25 cellular contexts compared by ENCODE assay signal in genomic region chr7:139370943-139371313, GRCh38. TPM values are rescaled to one million over a fixed set of nuclear protein-coding genes. Genes with fewer than 3 reads are reported as not detected.
DNase-seq lines count a peak whose midpoint lies in the region; ATAC-seq, FAIRE-seq and TF ChIP-seq lines count a peak whose summit lies in the region.
"Had no signal": no experiment of that assay in that cellular context is flagged by ENCODE, and none has a peak within 500 bp of the region (broad histone marks: within the 10 kb centered on the region; RNA-seq: fewer than 3 reads in every experiment).

No MANE protein-coding gene starts in this region.

- no peak overlapping the region for H2AFZ ChIP-seq in H9 (ENCODE audit: low read length)
- H2AFZ ChIP-seq in GM12878 (ENCODE audit: control insufficient read depth, low read depth, low read length): no peak overlapping the region
- H2AFZ ChIP-seq: GM23248 had no signal

- no peaks in the 10 kb centered on the region for H3K9me3 ChIP-seq in CD4-positive, alpha-beta T cell (ENCODE audit: control insufficient read depth, low read length)
- no peaks in the 10 kb centered on the region for H3K9me3 ChIP-seq in H9 (ENCODE audit: control insufficient read depth, low read depth, low read length)
- H3K9me3 ChIP-seq in GM12878 (replicated peaks; ENCODE audit: control insufficient read depth, insufficient read depth, low read length): no peaks in the 10 kb centered on the region
- H3K9me3 ChIP-seq: upper lobe of right lung had no signal

- H3K9me3 Mint-ChIP-seq in CD4-positive, alpha-beta T cell: no peaks in the 10 kb centered on the region
- H3K9me3 Mint-ChIP-seq in H9 (no peaks in the 10 kb centered on the region), memory B cell (no peaks in the 10 kb centered on the region)
- H3K9me3 Mint-ChIP-seq: CD4-positive, alpha-beta memory T cell; nephron had no signal

- no peak overlapping the region for H3K56ac ChIP-seq in H9 (ENCODE audit: insufficient read length, low read depth, low read length)

- peak overlapping the region; percentile 23 for H3K4me3 Mint-ChIP-seq in CD4-positive, alpha-beta T cell
- no peak overlapping the region for H3K4me3 Mint-ChIP-seq in H9
- no peak overlapping the region for H3K4me3 Mint-ChIP-seq in memory B cell
- H3K4me3 Mint-ChIP-seq: nephron had no signal

- no TSS peak for BruUV-seq in GM12878 (replicated peaks; lab: Mats Ljungman, UMichigan)

- H3K79me1 ChIP-seq in H9 (ENCODE audit: insufficient read depth, low read depth, low read length, poor library complexity, severe bottlenecking): no peaks in the 10 kb centered on the region

- peaks cover 0 to 16% of the 10 kb centered on the region in 2 experiments; a peak in 2 of 4 replicates for H3K36me3 ChIP-seq in GM12878 (ENCODE audit: control insufficient read depth in 2 of 2, insufficient read depth in 2 of 2, low read length in 1 of 2)

- H2BK12ac ChIP-seq in H9 (ENCODE audit: insufficient read length, low read depth, low read length): no peak overlapping the region

- in situ Hi-C loops in GM12878 (cut with MboI): loop anchor here (25.0 kb wide), 1 partner anchor 1541 kb away; the partner anchor contains the start of gene BRAF

- H3K4me2 ChIP-seq in H9 (ENCODE audit: insufficient read depth, insufficient read length, low read length): no peak overlapping the region
- H3K4me2 ChIP-seq in GM12878 (ENCODE audit: control insufficient read depth, insufficient read depth): no peak overlapping the region

- H3K14ac ChIP-seq in H9 (ENCODE audit: insufficient read depth, low read length): no peak overlapping the region

- CTCF ChIA-PET in CD4-positive, alpha-beta T cell (lab: Charles Lee): no interaction called here
- CTCF ChIA-PET in GM12878 (lab: Yijun Ruan, JAX): interaction anchor here (1.6 kb wide), 1 partner anchor 64 kb away, joined by 3 read pairs; no protein-coding TSS in a partner anchor

- no peak for DNase-seq in CD4-positive, alpha-beta T cell
- DNase-seq in H9 (no peak), GM12878 (ENCODE audit: low read depth, low spot score) (no peak), memory B cell (ENCODE audit: low spot score in 2 of 2) (no peak), LoVo (ENCODE audit: low spot score) (no peak), NCI-H1694 treated with DMSO at 0.1 percent for 48 hours (lab: John Stamatoyannopoulos, UW) (no peak)
- DNase-seq in stimulated activated CD4-positive, alpha-beta T cell treated with anti-CD3 and anti-CD28 coated beads, Interleukin-2, amount 100 ng/mL, for 48 hours: no peak
- DNase-seq: activated CD4-positive, alpha-beta T cell treated with anti-CD3 and anti-CD28 coated beads, Interleukin-2, amount 50 U/mL, for 1 hour; activated naive CD4-positive, alpha-beta T cell; CD4-positive, alpha-beta memory T cell; cerebellar nuclear complex; DMS79; effector memory CD4-positive, alpha-beta T cell; GM23248; left colon; NCI-H1105; NCI-H510A; stimulated activated naive CD4-positive, alpha-beta T cell treated with Interleukin-2 at 50 U/mL for 16 hours; SW 1271; upper lobe of right lung had no signal

- H3K4ac ChIP-seq in H9 (ENCODE audit: low read depth, low read length): no peak overlapping the region

- no peak overlapping the region for H3K4me3 ChIP-seq in GM12878
- H3K4me3 ChIP-seq: GM23248, upper lobe of right lung had no signal

- TF ChIP-seq CTCF in CD4-positive, alpha-beta T cell (IDR thresholded peaks at IDR 0.05): no peak
- TF ChIP-seq CTCF in H9 (conservative IDR thresholded peaks at IDR 0.05) (no peak), GM12878 (IDR thresholded peaks at IDR 0.05 in 2 of 3, conservative IDR thresholded peaks at IDR 0.05 in 1 of 3; ENCODE audit: control insufficient read depth in 2 of 3, extremely low read depth in 1 of 3, insufficient read depth in 1 of 3, low read depth in 3 of 3, low read length in 3 of 3) (no peak)

- RAD21 ChIA-PET in GM12878 (lab: Charles Lee; ENCODE audit: unreplicated experiment): interaction anchor here (1.0 kb wide), 1 partner anchor 1441 kb away, joined by 3 read pairs; no protein-coding TSS in a partner anchor

- no peak overlapping the region for H2AK5ac ChIP-seq in H9 (ENCODE audit: insufficient read length, low read length)

- FAIRE-seq in GM12878 (lab: Jason Lieb, UNC): no peak
- FAIRE-seq: astrocyte, GM12892, GM19239 had no signal

- peak overlapping the region; percentile 56 for H3K27ac Mint-ChIP-seq in CD4-positive, alpha-beta T cell
- H3K27ac Mint-ChIP-seq in H9 (peak overlapping the region in 2 of 3 experiments; percentile 66 to 89; a peak in 3 of 7 replicates), memory B cell (peak overlapping the region; percentile 28)

- H3K4me1 Mint-ChIP-seq in CD4-positive, alpha-beta T cell (ENCODE audit: low read depth): peaks cover 89% of the 10 kb centered on the region
- peaks cover 36% of the 10 kb centered on the region in 2 experiments for H3K4me1 Mint-ChIP-seq in H9
- H3K4me1 Mint-ChIP-seq in memory B cell: peaks cover 33% of the 10 kb centered on the region

- no peak overlapping the region for H4K91ac ChIP-seq in H9 (ENCODE audit: insufficient read length, low read depth, low read length)

- H3K4me1 ChIP-seq in H9 (ENCODE audit: insufficient read depth, low read length) (peaks cover 5% of the 10 kb centered on the region), GM12878 (ENCODE audit: control insufficient read depth, insufficient read depth, low read length) (no peaks in the 10 kb centered on the region; the same call in 1 of the 2 replicates)

- H2BK5ac ChIP-seq in H9 (ENCODE audit: insufficient read length, low read length): no peak overlapping the region

- no peak overlapping the region for H2BK120ac ChIP-seq in H9 (ENCODE audit: low read depth, low read length, poor library complexity, severe bottlenecking)

- no peak overlapping the region for H2BK15ac ChIP-seq in H9 (ENCODE audit: low read depth, low read length)

- no peak overlapping the region for H3T11ph ChIP-seq in H9 (ENCODE audit: low read length)

- no peak overlapping the region for H3K27ac ChIP-seq in CD4-positive, alpha-beta T cell (ENCODE audit: low read depth, low read length)
- H3K27ac ChIP-seq in H9 (ENCODE audit: insufficient read length, low read depth, low read length) (no peak overlapping the region), GM12878 (ENCODE audit: control insufficient read depth, insufficient read depth) (no peak overlapping the region)
- H3K27ac ChIP-seq: GM23248, upper lobe of right lung had no signal

- no peak for TF ChIP-seq POLR2A in GM12878 (IDR thresholded peaks at IDR 0.05; ENCODE audit: low read depth, low read length)

- H3K23ac ChIP-seq in H9 (ENCODE audit: insufficient read length, low read depth, low read length): no peak overlapping the region

- TF ChIP-seq EP300 in GM12878 (IDR thresholded peaks at IDR 0.05; ENCODE audit: borderline replicate concordance in 1 of 2, control insufficient read depth in 1 of 2, low read depth in 2 of 2, low read length in 2 of 2): no peak

- no peak overlapping the region for H3K9ac ChIP-seq in H9 (ENCODE audit: extremely low read depth, insufficient read length, low read length)
- no peak overlapping the region for H3K9ac ChIP-seq in GM12878 (ENCODE audit: control insufficient read depth, insufficient read depth, low read length)
- H3K9ac ChIP-seq: GM23248 had no signal

- SMC1A ChIA-PET in GM12878 (lab: Charles Lee; ENCODE audit: uncharacterized antibody, unreplicated experiment): interaction anchor here (2.2 kb wide), 1 partner anchor 11 kb away, joined by 7 read pairs; the partner anchor contains the start of gene LUC7L2

- H2BK20ac ChIP-seq in H9 (ENCODE audit: low read depth, low read length, poor library complexity, severe bottlenecking): no peak overlapping the region

- H4K20me1 ChIP-seq in H9 (ENCODE audit: control insufficient read depth, insufficient read depth, insufficient read length) (no peaks in the 10 kb centered on the region), GM12878 (ENCODE audit: control insufficient read depth, insufficient read depth) (peaks cover 4% of the 10 kb centered on the region; the same call in 1 of the 2 replicates)

- no peaks in the 10 kb centered on the region for H3K23me2 ChIP-seq in H9 (ENCODE audit: insufficient read length, low read depth, low read length, poor library complexity, severe bottlenecking)

- H3K18ac ChIP-seq in H9 (ENCODE audit: insufficient read length, low read depth, low read length): no peak overlapping the region

- POLR2A ChIA-PET in CD4-positive, alpha-beta T cell (lab: Charles Lee): interaction anchor here (0.8 to 3.3 kb wide), 3 partner anchors 11 to 321 kb away, joined by 3 to 17 read pairs (median 3); partner anchors contain the start of gene LUC7L2
- POLR2A ChIA-PET in GM12878 (lab: Charles Lee): interaction anchor here (0.6 to 1.2 kb wide), 2 partner anchors 11 to 237 kb away, joined by 3 read pairs; partner anchors contain the start of gene LUC7L2

- peaks cover 52% of the 10 kb centered on the region for H3K36me3 Mint-ChIP-seq in CD4-positive, alpha-beta T cell (ENCODE audit: low read depth)
- peaks cover 4 to 23% (median 14%) of the 10 kb centered on the region in 3 experiments; a peak in 5 of 7 replicates for H3K36me3 Mint-ChIP-seq in H9 (ENCODE audit: insufficient read depth in 1 of 3, low read depth in 3 of 3)
- peaks cover 5% of the 10 kb centered on the region for H3K36me3 Mint-ChIP-seq in memory B cell

- no CpG with 5 or more reads among the region's 1 CpG for WGBS in H9 (ENCODE audit: extremely low coverage, insufficient read length, low lambda C conversion rate)
- 69% methylated on average over 1 of the region's 1 CpG for WGBS in GM12878 (ENCODE audit: insufficient coverage, insufficient replicate concordance, low lambda C conversion rate, missing lambda C conversion rate)

- TF ChIP-seq RAD21 in GM12878 (IDR thresholded peaks at IDR 0.05; ENCODE audit: insufficient read depth, low read depth, low read length): no peak

- H3K79me2 ChIP-seq in H9 (ENCODE audit: insufficient read depth, low read length): peaks cover 20% of the 10 kb centered on the region; the same call in 1 of the 2 replicates
- H3K79me2 ChIP-seq in GM12878 (ENCODE audit: control insufficient read depth, insufficient read depth, low read length): peaks cover 86% of the 10 kb centered on the region

- H4K5ac ChIP-seq in H9 (ENCODE audit: insufficient read length, low read depth, low read length): no peak overlapping the region

- intact Hi-C loops in CD4-positive, alpha-beta T cell (cut with DNase I, micrococcal nuclease): no loop called here
- intact Hi-C loops in GM12878 (cut with micrococcal nuclease; ENCODE audit: unreplicated experiment): no loop called here

- no peaks in the 10 kb centered on the region for H3K27me3 ChIP-seq in CD4-positive, alpha-beta T cell (ENCODE audit: control insufficient read depth, insufficient read depth, low read length)
- H3K27me3 ChIP-seq in H9 (ENCODE audit: insufficient read depth, low read length) (no peaks in the 10 kb centered on the region), GM12878 (replicated peaks in 1 of 2; ENCODE audit: control insufficient read depth in 2 of 2, insufficient read depth in 2 of 2, low read length in 1 of 2) (no peaks in the 10 kb centered on the region)
- H3K27me3 ChIP-seq: upper lobe of right lung had no signal

- H4K8ac ChIP-seq in H9 (replicated peaks; ENCODE audit: insufficient read length, low read depth, low read length): no peak overlapping the region

- ATAC-seq in CD4-positive, alpha-beta T cell (ENCODE audit: poor library complexity): no peak
- ATAC-seq in GM12878: peak; percentile 12
- ATAC-seq in memory B cell (ENCODE audit: low read depth): no peak
- ATAC-seq in HG03460 (IDR thresholded peaks at IDR 0.05; ENCODE audit: unreplicated experiment): no peak
- ATAC-seq: left colon, upper lobe of right lung had no signal

- no peaks in the 10 kb centered on the region for H3K27me3 Mint-ChIP-seq in CD4-positive, alpha-beta T cell
- H3K27me3 Mint-ChIP-seq in H9 (ENCODE audit: low read depth) (no peaks in the 10 kb centered on the region), memory B cell (no peaks in the 10 kb centered on the region)
- H3K27me3 Mint-ChIP-seq: CD4-positive, alpha-beta memory T cell had no signal

RNA-seq across cellular contexts. Expression of gene LUC7L2, which starts 11.2 kb away (rescaled TPM):
- total RNA-seq in CD4-positive, alpha-beta T cell: 100 to 1,000 TPM; 177 to 194 TPM
- 81.2 and 84.5 TPM in 2 replicates for total RNA-seq in H9 (2021)
- total RNA-seq in GM12878 (2013; cell fraction: nucleolus; rRNA removed): 224 and 228 TPM in 2 replicates
- 48.8 and 51.8 TPM in 2 replicates for total RNA-seq in GM12878 (2014; rRNA removed)
- 68.4 and 69.3 TPM in 2 replicates for total RNA-seq in GM12878 (2014; rRNA removed; fragmentation: Illumina TruSeq; extraction: Trizol)
- 86.5 and 98.7 TPM in 2 replicates for total RNA-seq in GM12878 (2021)
- polyA plus RNA-seq in GM12878 (2011; ENCODE audit: low read depth): 41.1 TPM
- 66.3 and 82.2 TPM in 2 replicates for polyA plus RNA-seq in GM12878 (2011; rRNA removed)
- polyA plus RNA-seq in GM12878 (2011; cell fraction: cytosol; rRNA removed): 25.7 and 55.8 TPM in 2 replicates
- 104 and 130 TPM in 2 replicates for polyA plus RNA-seq in GM12878 (2011; cell fraction: nucleus; rRNA removed)
- polyA plus RNA-seq in GM12878 (2012): 67.6 and 78.5 TPM in 2 replicates
- 78.7 and 100.0 TPM in 2 replicates for polyA plus RNA-seq in GM12878 (2014; fragmentation: Illumina TruSeq; extraction: Trizol)
- polyA plus RNA-seq in GM12878 (2014; fragmentation: Nextera tagmentation; extraction: Ambion mirVana): 10 to 100 TPM; 31.7 to 37.8 TPM
- polyA plus RNA-seq in GM12878 (2014; rRNA removed): 57.6 and 69.1 TPM in 2 replicates
- polyA plus RNA-seq in GM12878 (2016; fragmentation: Nextera tagmentation; extraction: Ambion mirVana): 10 to 100 TPM; 68.0 to 75.7 TPM
- 41.7 and 64.0 TPM in 2 replicates for polyA minus RNA-seq in GM12878 (2011; rRNA and poly(A)+ RNA removed)
- polyA minus RNA-seq in GM12878 (2011; cell fraction: cytosol; rRNA and poly(A)+ RNA removed): 19.2 and 29.2 TPM in 2 replicates
- 141 and 271 TPM in 2 replicates for polyA minus RNA-seq in GM12878 (2011; cell fraction: nucleus; rRNA and poly(A)+ RNA removed)

RNA-seq across cellular contexts. Expression of gene FMC1, which starts 29.8 kb away (rescaled TPM):
- total RNA-seq in CD4-positive, alpha-beta T cell: 1 to 10 TPM in 1 of 2 experiments, under 1 TPM in 1; 0.89 to 1.2 TPM
- total RNA-seq in H9 (2021) (10.9 and 16.0 TPM in 2 replicates), GM12878 (2014; rRNA removed) (10.5 and 11.4 TPM in 2 replicates), GM12878 (2014; rRNA removed; fragmentation: Illumina TruSeq; extraction: Trizol) (5.4 and 5.5 TPM in 2 replicates), GM12878 (2021) (10.9 and 11.9 TPM in 2 replicates)
- 2.6 and 4.2 TPM in 2 replicates for total RNA-seq in GM12878 (2013; cell fraction: nucleolus; rRNA removed)
- 9.1 TPM for polyA plus RNA-seq in GM12878 (2011; ENCODE audit: low read depth)
- polyA plus RNA-seq in GM12878 (2011; rRNA removed) (13.2 and 13.5 TPM in 2 replicates), GM12878 (2014; fragmentation: Illumina TruSeq; extraction: Trizol) (2.7 and 4.2 TPM in 2 replicates), GM12878 (2014; fragmentation: Nextera tagmentation; extraction: Ambion mirVana) (10 to 100 TPM; 50.5 to 60.4 TPM), GM12878 (2014; rRNA removed) (16.1 and 18.1 TPM in 2 replicates), GM12878 (2016; fragmentation: Nextera tagmentation; extraction: Ambion mirVana) (10 to 100 TPM; 57.2 to 58.9 TPM)
- 15.9 and 22.3 TPM in 2 replicates for polyA plus RNA-seq in GM12878 (2011; cell fraction: cytosol; rRNA removed)
- polyA plus RNA-seq in GM12878 (2011; cell fraction: nucleus; rRNA removed): 8.8 and 14.0 TPM in 2 replicates
- polyA plus RNA-seq in GM12878 (2012): 11.2 and 19.5 TPM in 2 replicates
- 3.0 and 3.1 TPM in 2 replicates for polyA minus RNA-seq in GM12878 (2011; rRNA and poly(A)+ RNA removed)
- 1.2 TPM in 1 of 2 replicates, not detected in the other for polyA minus RNA-seq in GM12878 (2011; cell fraction: cytosol; rRNA and poly(A)+ RNA removed)
- 3.1 and 5.4 TPM in 2 replicates for polyA minus RNA-seq in GM12878 (2011; cell fraction: nucleus; rRNA and poly(A)+ RNA removed)
